In the genomic region with DNA sequence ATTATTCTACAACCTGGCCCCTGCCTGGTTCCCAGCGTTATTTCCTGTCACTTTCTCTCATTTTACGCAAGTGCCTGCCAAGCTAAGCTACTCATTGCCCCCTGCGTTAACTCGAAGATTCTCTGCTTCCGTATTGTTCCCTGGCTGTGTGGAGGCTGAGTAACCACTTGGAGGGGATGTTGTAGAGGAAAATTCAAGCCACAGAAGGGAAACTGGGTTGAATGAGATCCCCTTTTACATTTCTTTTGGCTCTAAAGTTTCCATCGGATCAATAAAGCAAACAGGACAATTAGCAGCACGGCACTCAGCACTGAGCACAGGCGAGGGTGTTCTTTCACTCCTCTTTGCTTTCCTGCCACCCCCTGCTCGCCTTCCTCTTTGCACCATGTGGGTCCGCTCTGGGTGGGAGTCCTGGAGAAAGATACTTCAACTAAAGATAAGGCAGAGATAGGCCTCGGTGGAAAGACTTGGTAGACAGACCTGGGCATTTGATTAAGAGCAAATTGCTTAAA, we compare ENCODE assay signal across 8 cellular contexts. TPM values are rescaled to one million over a fixed set of nuclear protein-coding genes. Genes with fewer than 3 reads are reported as not detected.
DNase-seq lines count a peak whose midpoint lies in the region; ATAC-seq and TF ChIP-seq lines count a peak whose summit lies in the region.

No MANE protein-coding gene starts in this region.

- peak in 1 of 2 donors; percentile 25 for ATAC-seq in activated T-cell treated with anti-CD3 and anti-CD28 coated beads, Interleukin-2, amount 50 U/mL, for 72 hours (replicated peaks in 1 of 2)
- ATAC-seq in GM19395 (IDR thresholded peaks at IDR 0.05; ENCODE audit: unreplicated experiment), result no peak

- H3K36me3 Mint-ChIP-seq in activated T-cell treated with anti-CD3 and anti-CD28 coated beads, Interleukin-2, amount 50 U/mL, for 72 hours (ENCODE audit: insufficient read depth in 2 of 2), result peaks cover 3 to 18% of the 10 kb centered on the region in 2 donors
- peaks cover 5% of the 10 kb centered on the region for H3K36me3 Mint-ChIP-seq in osteocyte (ENCODE audit: unreplicated experiment)

- H3K4me3 Mint-ChIP-seq in activated T-cell treated with anti-CD3 and anti-CD28 coated beads, Interleukin-2, amount 50 U/mL, for 72 hours, result peak overlapping the region; percentile 92 to 99
- no peak overlapping the region for H3K4me3 Mint-ChIP-seq in osteocyte (ENCODE audit: unreplicated experiment)

- peak overlapping the region; percentile 99 for H3K27ac Mint-ChIP-seq in activated T-cell treated with anti-CD3 and anti-CD28 coated beads, Interleukin-2, amount 50 U/mL, for 72 hours
- H3K27ac Mint-ChIP-seq in osteocyte (ENCODE audit: unreplicated experiment), result peak overlapping the region; percentile 70

- peaks cover 56% of the 10 kb centered on the region for H3K4me1 Mint-ChIP-seq in activated T-cell treated with anti-CD3 and anti-CD28 coated beads, Interleukin-2, amount 50 U/mL, for 72 hours (ENCODE audit: low read depth)
- H3K4me1 Mint-ChIP-seq in osteocyte (ENCODE audit: unreplicated experiment), result peaks cover 26% of the 10 kb centered on the region

- TF ChIP-seq CTCF in osteocyte (IDR thresholded peaks at IDR 0.05), result peak; percentile 71

- H3K27me3 Mint-ChIP-seq in activated T-cell treated with anti-CD3 and anti-CD28 coated beads, Interleukin-2, amount 50 U/mL, for 72 hours (ENCODE audit: low read depth), result peaks cover 44% of the 10 kb centered on the region
- no peaks in the 10 kb centered on the region for H3K27me3 Mint-ChIP-seq in osteocyte (ENCODE audit: unreplicated experiment)

- DNase-seq in GM03348 (ENCODE audit: low spot score) (peak; percentile 45), NCI-H1092 treated with DMSO at 0.1 percent for 48 hours (lab: John Stamatoyannopoulos, UW) (peak; percentile 82), globus pallidus (ENCODE audit: low spot score) (peak; percentile 71), osteocyte (ENCODE audit: extremely low spot score, unreplicated experiment) (no peak), putamen (ENCODE audit: low spot score) (no peak), SK-N-DZ (ENCODE audit: low spot score) (no peak)
- peak in 1 of 2 donors; percentile 53 for DNase-seq in activated T-cell treated with anti-CD3 and anti-CD28 coated beads, Interleukin-2, amount 50 U/mL, for 72 hours

- H3K9me3 Mint-ChIP-seq in activated T-cell treated with anti-CD3 and anti-CD28 coated beads, Interleukin-2, amount 50 U/mL, for 72 hours, result no peaks in the 10 kb centered on the region
- H3K9me3 Mint-ChIP-seq in osteocyte (ENCODE audit: unreplicated experiment), result no peaks in the 10 kb centered on the region

RNA-seq across cellular contexts. Expression of a gene that starts 4.2 kb away (rescaled TPM):
- 1,000 to 10,000 TPM; 4,011 to 4,477 TPM for total RNA-seq in activated T-cell treated with anti-CD3 and anti-CD28 coated beads, Interleukin-2, amount 50 U/mL, for 72 hours
- 2,830 and 2,924 TPM in 2 replicates for total RNA-seq in osteocyte
- 1,181 and 1,320 TPM in 2 replicates for polyA plus RNA-seq in SK-N-DZ (2014; cell fraction: cytosol; rRNA removed)
- 393 and 471 TPM in 2 replicates for polyA plus RNA-seq in SK-N-DZ (2014; cell fraction: nucleus; rRNA removed)

Comparison
In these comparisons a context has a peak if more than half of its experiments do, and no peak if none do; other contexts are left out.
1. DNase-seq: peak in GM03348 (single experiment), NCI-H1092 treated with DMSO at 0.1 percent for 48 hours (single experiment) and globus pallidus (single experiment); none in osteocyte (single experiment), putamen (single experiment) and SK-N-DZ (single experiment).